ENCODE assay signal across 20 cellular contexts in the genomic region with DNA sequence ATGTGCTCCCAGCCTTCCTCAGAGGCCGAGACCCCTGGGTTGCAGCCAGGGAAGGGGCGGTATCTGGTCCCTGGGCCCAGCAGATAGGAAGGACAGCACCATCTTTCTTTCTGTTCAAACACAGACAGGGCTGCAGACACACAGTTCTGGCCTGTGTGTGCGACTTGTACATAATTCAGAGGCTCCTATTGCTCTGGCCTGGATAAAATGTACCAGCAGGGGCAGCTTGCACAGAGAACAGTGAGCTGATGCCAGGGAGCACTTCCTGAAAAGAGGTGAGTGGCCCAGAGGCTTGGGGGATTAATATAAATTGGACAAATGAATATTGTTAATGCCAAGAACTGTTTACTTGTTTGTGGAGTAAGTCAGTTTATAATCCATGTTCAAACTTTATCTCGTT. TPM values are rescaled to one million over a fixed set of nuclear protein-coding genes. Genes with fewer than 3 reads are reported as not detected.
A peak's percentile ranks its signal among the peaks of the same experiment; 100 is the strongest.
DNase-seq lines count a peak whose midpoint lies in the region; ATAC-seq and TF ChIP-seq lines count a peak whose summit lies in the region.
"Had no signal": no experiment of that assay in that cellular context is flagged by ENCODE, and none has a peak within 500 bp of the region (broad histone marks: within the 10 kb centered on the region; RNA-seq: fewer than 3 reads in every experiment).

No MANE protein-coding gene starts in this region.

- H3K27ac ChIP-seq in CD4-positive, alpha-beta T cell (ENCODE audit: low read depth, low read length) = no peak overlapping the region
- H3K27ac ChIP-seq in Karpas-422 (ENCODE audit: low read length) = peak overlapping the region; percentile 99
- peak overlapping the region; percentile 46 for H3K27ac ChIP-seq in VCaP
- no peak overlapping the region for H3K27ac ChIP-seq in mesendoderm (ENCODE audit: low read depth, low read length)
- no peak overlapping the region for H3K27ac ChIP-seq in neuronal stem cell (replicated peaks; ENCODE audit: low read length)
- H3K27ac ChIP-seq: GM23248, lower lobe of right lung, PC-9, SJSA1 had no signal

- H3K79me1 ChIP-seq in mesendoderm (ENCODE audit: low read length) = no peaks in the 10 kb centered on the region
- no peaks in the 10 kb centered on the region for H3K79me1 ChIP-seq in neuronal stem cell (ENCODE audit: low read depth, low read length)

- H3K27ac Mint-ChIP-seq in CD4-positive, alpha-beta T cell = peak overlapping the region; percentile 92
- H3K27ac Mint-ChIP-seq: activated T-helper 1 cell treated with anti-CD3 and anti-CD28 coated beads, Interleukin-12 subunit alpha, Interleukin-12 subunit beta, Interleukin-2, Interleukin-4 antibody, amounts not matched to agents 30 ng/mL and 10 ng/mL and 1 ng/mL, durations not matched to agents 14 hours and 24 hours and 36 hours had no signal

- H3K4me3 ChIP-seq in Karpas-422 (ENCODE audit: low read length) (peak overlapping the region; percentile 60), mesendoderm (ENCODE audit: low read length) (no peak overlapping the region), neuronal stem cell (ENCODE audit: low read length in 2 of 2) (no peak overlapping the region)
- H3K4me3 ChIP-seq: GM23248, lower lobe of right lung, PC-9, SJSA1, tibial nerve had no signal

- H3K18ac ChIP-seq in mesendoderm (ENCODE audit: low read length) (no peak overlapping the region), neuronal stem cell (ENCODE audit: low read length) (no peak overlapping the region)

- no peak overlapping the region for H2AFZ ChIP-seq in Karpas-422 (ENCODE audit: low read length)
- no peak overlapping the region for H2AFZ ChIP-seq in neuronal stem cell (ENCODE audit: low read length)
- H2AFZ ChIP-seq: GM23248, PC-9 had no signal

- H3K36me3 ChIP-seq in Karpas-422 (ENCODE audit: insufficient read depth, low read length) (peaks cover 21% of the 10 kb centered on the region; the same call in 1 of the 2 replicates), mesendoderm (ENCODE audit: control insufficient read depth, insufficient read depth, low read length) (no peaks in the 10 kb centered on the region), neuronal stem cell (replicated peaks in 1 of 2; ENCODE audit: control insufficient read depth in 2 of 2, insufficient read depth in 2 of 2, low read length in 2 of 2) (no peaks in the 10 kb centered on the region)
- H3K36me3 ChIP-seq: lower lobe of right lung, SJSA1, tibial nerve had no signal

- no peak overlapping the region for H2BK120ac ChIP-seq in mesendoderm (ENCODE audit: low read depth, low read length)
- no peak overlapping the region for H2BK120ac ChIP-seq in neuronal stem cell (ENCODE audit: low read depth, low read length)

- no peak for ATAC-seq in CD4-positive, alpha-beta T cell (ENCODE audit: poor library complexity)
- no peak for ATAC-seq in left colon
- ATAC-seq in HG03280 (IDR thresholded peaks at IDR 0.05; ENCODE audit: unreplicated experiment) = no peak

- intact Hi-C loops in CD4-positive, alpha-beta T cell (cut with DNase I, micrococcal nuclease) = loop anchor here in 1 of 2 experiments (2.0 kb wide), 1 partner anchor 18 kb away; no protein-coding TSS in a partner anchor
- intact Hi-C loops in left colon (cut with DNase I, micrococcal nuclease) = no loop called here

- H4K91ac ChIP-seq in neuronal stem cell (ENCODE audit: low read depth, low read length, poor library complexity) = no peak overlapping the region

- in situ Hi-C loops in GM13976 (cut with MboI; ENCODE audit: low sequenced_read_pairs, unreplicated experiment) = no loop called here

- no peak overlapping the region for H3K4me3 Mint-ChIP-seq in CD4-positive, alpha-beta T cell
- H3K4me3 Mint-ChIP-seq: activated T-helper 1 cell treated with anti-CD3 and anti-CD28 coated beads, Interleukin-12 subunit alpha, Interleukin-12 subunit beta, Interleukin-2, Interleukin-4 antibody, amounts not matched to agents 30 ng/mL and 10 ng/mL and 1 ng/mL, durations not matched to agents 14 hours and 24 hours and 36 hours; immature natural killer cell had no signal

- CTCF ChIA-PET in CD4-positive, alpha-beta T cell (lab: Charles Lee) = no interaction called here

- no peak overlapping the region for H4K5ac ChIP-seq in mesendoderm (ENCODE audit: low read length)

- H3K27me3 ChIP-seq in CD4-positive, alpha-beta T cell (ENCODE audit: control insufficient read depth, insufficient read depth, low read length) = no peaks in the 10 kb centered on the region
- H3K27me3 ChIP-seq in Karpas-422 (ENCODE audit: low read length) (no peaks in the 10 kb centered on the region), mesendoderm (ENCODE audit: insufficient read depth, low read length, poor library complexity) (no peaks in the 10 kb centered on the region), neuronal stem cell (ENCODE audit: control insufficient read depth in 3 of 3, insufficient read depth in 3 of 3, low read depth in 1 of 3, low read length in 3 of 3) (peaks cover 0 to 66% (median 0%) of the 10 kb centered on the region in 3 experiments)
- H3K27me3 ChIP-seq: SJSA1, tibial nerve had no signal

- H3K9me3 ChIP-seq in CD4-positive, alpha-beta T cell (ENCODE audit: control insufficient read depth, low read length) = no peaks in the 10 kb centered on the region
- H3K9me3 ChIP-seq in Karpas-422 (ENCODE audit: low read length) = no peaks in the 10 kb centered on the region
- H3K9me3 ChIP-seq in neuronal stem cell (replicated peaks in 1 of 2; ENCODE audit: control insufficient read depth in 2 of 2, insufficient read depth in 1 of 2, low read depth in 1 of 2, low read length in 2 of 2) = no peaks in the 10 kb centered on the region
- H3K9me3 ChIP-seq: lower lobe of right lung, SJSA1, tibial nerve had no signal

- H3K9me3 Mint-ChIP-seq in CD4-positive, alpha-beta T cell = no peaks in the 10 kb centered on the region
- H3K9me3 Mint-ChIP-seq: activated T-helper 1 cell treated with anti-CD3 and anti-CD28 coated beads, Interleukin-12 subunit alpha, Interleukin-12 subunit beta, Interleukin-2, Interleukin-4 antibody, amounts not matched to agents 30 ng/mL and 10 ng/mL and 1 ng/mL, durations not matched to agents 14 hours and 24 hours and 36 hours; immature natural killer cell; naive B cell had no signal

- H3K79me2 ChIP-seq in Karpas-422 (ENCODE audit: low read length) (peaks cover 86% of the 10 kb centered on the region), mesendoderm (ENCODE audit: control insufficient read depth, insufficient read depth, low read length) (no peaks in the 10 kb centered on the region)

- H3K9me2 ChIP-seq in Karpas-422 (replicated peaks; ENCODE audit: insufficient read depth, low read length) = no peaks in the 10 kb centered on the region

- H4K8ac ChIP-seq in mesendoderm (ENCODE audit: low read depth, low read length) = no peak overlapping the region
- no peak overlapping the region for H4K8ac ChIP-seq in neuronal stem cell (ENCODE audit: low read depth, low read length)

- POLR2A ChIA-PET in CD4-positive, alpha-beta T cell (lab: Charles Lee) = interaction anchor here (1.5 to 2.5 kb wide), 3 partner anchors 15 to 233 kb away, joined by 4 to 13 read pairs (median 6); a partner anchor contains a TSS

- H3K4me1 Mint-ChIP-seq in CD4-positive, alpha-beta T cell (ENCODE audit: low read depth) = peaks cover 31% of the 10 kb centered on the region

- H3K14ac ChIP-seq in neuronal stem cell (ENCODE audit: low read length) = no peak overlapping the region

- no peak for TF ChIP-seq CTCF in CD4-positive, alpha-beta T cell (IDR thresholded peaks at IDR 0.05)
- TF ChIP-seq CTCF in VCaP (conservative IDR thresholded peaks at IDR 0.05) = peak; percentile 37; the same call in 1 of the 2 replicates
- TF ChIP-seq CTCF in GM13976 (IDR thresholded peaks at IDR 0.05; ENCODE audit: borderline replicate concordance, control extremely low read depth, extremely low read depth, insufficient read depth, missing control alignments) = no peak

- H2BK12ac ChIP-seq in neuronal stem cell (ENCODE audit: low read length) = no peak overlapping the region

- H3K4ac ChIP-seq in mesendoderm (ENCODE audit: low read depth, low read length) (no peak overlapping the region), neuronal stem cell (ENCODE audit: low read length) (no peak overlapping the region)

- no peak overlapping the region for H3K23ac ChIP-seq in mesendoderm (ENCODE audit: low read length)
- H3K23ac ChIP-seq in neuronal stem cell (ENCODE audit: low read depth, low read length, poor library complexity) = no peak overlapping the region

- WGBS in mesendoderm (ENCODE audit: extremely low coverage, insufficient coverage, low lambda C conversion rate) = no CpG with 5 or more reads among the region's 4 CpGs
- WGBS in neuronal stem cell (ENCODE audit: extremely low coverage in 2 of 2, insufficient read length in 2 of 2, insufficient replicate concordance in 1 of 2), 2 donors = no CpG with 5 or more reads among the region's 4 CpGs

- H3K27me3 Mint-ChIP-seq in CD4-positive, alpha-beta T cell = no peaks in the 10 kb centered on the region
- H3K27me3 Mint-ChIP-seq: naive B cell had no signal

- no peak for DNase-seq in CD4-positive, alpha-beta T cell
- DNase-seq in Karpas-422 = peak; percentile 70
- DNase-seq in mesendoderm = no peak
- DNase-seq in left colon = no peak
- no peak for DNase-seq in GM13976 (ENCODE audit: low spot score)
- no peak for DNase-seq in neuronal stem cell (ENCODE audit: low spot score)
- DNase-seq: activated CD8-positive, alpha-beta memory T cell treated with anti-CD3 and anti-CD28 coated beads for 24 hours; AML-193; GM23248; immature natural killer cell; lower lobe of right lung; naive B cell; NCI-H2029; NCI-H510A treated with DMSO at 0.1 percent for 48 hours; PC-9 had no signal

- H3K4me1 ChIP-seq in Karpas-422 (ENCODE audit: low read length) (peaks cover 100% of the 10 kb centered on the region), mesendoderm (ENCODE audit: control insufficient read depth, low read depth, low read length) (no peaks in the 10 kb centered on the region), neuronal stem cell (ENCODE audit: control insufficient read depth in 2 of 2, insufficient read depth in 1 of 2, low read depth in 1 of 2, low read length in 2 of 2) (peaks cover 0 to 2% of the 10 kb centered on the region in 2 donors)
- H3K4me1 ChIP-seq: SJSA1 had no signal

- H3K9ac ChIP-seq in Karpas-422 (ENCODE audit: low read length) (peak overlapping the region; percentile 73), mesendoderm (ENCODE audit: low read length) (no peak overlapping the region), neuronal stem cell (ENCODE audit: low read depth, low read length, poor library complexity) (no peak overlapping the region)
- H3K9ac ChIP-seq: GM23248 had no signal

- H2BK15ac ChIP-seq in mesendoderm (replicated peaks; ENCODE audit: low read depth) (no peak overlapping the region), neuronal stem cell (ENCODE audit: low read length) (no peak overlapping the region)

- peak overlapping the region; percentile 15 for H3K56ac ChIP-seq in mesendoderm (ENCODE audit: low read length)

- H2BK5ac ChIP-seq in mesendoderm (ENCODE audit: low read length) (no peak overlapping the region), neuronal stem cell (ENCODE audit: low read length) (no peak overlapping the region)

- H3K4me2 ChIP-seq in Karpas-422 (ENCODE audit: low read depth, low read length, poor library complexity, severe bottlenecking) (peak overlapping the region; percentile 72), mesendoderm (ENCODE audit: low read length) (no peak overlapping the region), neuronal stem cell (ENCODE audit: insufficient read depth, low read length, poor library complexity, severe bottlenecking) (no peak overlapping the region)
- H3K4me2 ChIP-seq: PC-9 had no signal

- no peaks in the 10 kb centered on the region for H3K36me3 Mint-ChIP-seq in CD4-positive, alpha-beta T cell (ENCODE audit: low read depth)
- H3K36me3 Mint-ChIP-seq: naive B cell had no signal

- H4K20me1 ChIP-seq in Karpas-422 (ENCODE audit: insufficient read depth, low read depth, low read length) = no peaks in the 10 kb centered on the region

- no peak overlapping the region for H2AK5ac ChIP-seq in mesendoderm (ENCODE audit: low read length)
- H2AK5ac ChIP-seq in neuronal stem cell (ENCODE audit: low read depth, low read length) = no peak overlapping the region

RNA-seq across cellular contexts. Expression of a gene that starts 16.5 kb away (rescaled TPM):
- 100 to 1,000 TPM in 1 of 2 experiments, 10 to 100 TPM in 1; 91.6 to 101 TPM for total RNA-seq in CD4-positive, alpha-beta T cell
- total RNA-seq in Karpas-422 (2014; rRNA removed; shearing (Covaris generic); ENCODE audit: low replicate concordance) = 137 and 237 TPM in 2 replicates
- 10.9 TPM for polyA plus RNA-seq in mesendoderm (2013, experiment 1 of 2)
- polyA plus RNA-seq in mesendoderm (2013, experiment 2 of 2) = 11.4 TPM
- total RNA-seq in left colon = 1 to 10 TPM; 3.3 to 4.0 TPM
- 10.9 TPM for polyA plus RNA-seq in neuronal stem cell (2013, experiment 1 of 2)
- 11.1 TPM for polyA plus RNA-seq in neuronal stem cell (2013, experiment 2 of 2)

RNA-seq across cellular contexts. Expression of a gene that starts 52.9 kb away (rescaled TPM):
- total RNA-seq in CD4-positive, alpha-beta T cell = 1 to 10 TPM; 3.5 to 4.1 TPM
- 10.5 and 16.1 TPM in 2 replicates for total RNA-seq in Karpas-422 (2014; rRNA removed; shearing (Covaris generic); ENCODE audit: low replicate concordance)
- 398 TPM for polyA plus RNA-seq in mesendoderm (2013, experiment 1 of 2)
- polyA plus RNA-seq in mesendoderm (2013, experiment 2 of 2) = 396 TPM
- 10 to 100 TPM; 24.0 to 41.5 TPM for total RNA-seq in left colon
- polyA plus RNA-seq in neuronal stem cell (2013, experiment 1 of 2) = 246 TPM
- 246 TPM for polyA plus RNA-seq in neuronal stem cell (2013, experiment 2 of 2)

Comparison
In these comparisons a context has a peak if more than half of its experiments do, and no peak if none do; other contexts are left out.
1. H3K27ac ChIP-seq: peak in Karpas-422 (single experiment) and VCaP (single experiment); none in CD4-positive, alpha-beta T cell (single experiment), mesendoderm (single experiment) and neuronal stem cell (single experiment).
2. RNA of a gene that starts 16.5 kb away (total RNA-seq): 137 to 237 TPM in Karpas-422 and 91.6 to 101 TPM in CD4-positive, alpha-beta T cell; 3.3 to 4.0 TPM in left colon; every median in the first group is over 10 times any median in the second.